In the genomic region with DNA sequence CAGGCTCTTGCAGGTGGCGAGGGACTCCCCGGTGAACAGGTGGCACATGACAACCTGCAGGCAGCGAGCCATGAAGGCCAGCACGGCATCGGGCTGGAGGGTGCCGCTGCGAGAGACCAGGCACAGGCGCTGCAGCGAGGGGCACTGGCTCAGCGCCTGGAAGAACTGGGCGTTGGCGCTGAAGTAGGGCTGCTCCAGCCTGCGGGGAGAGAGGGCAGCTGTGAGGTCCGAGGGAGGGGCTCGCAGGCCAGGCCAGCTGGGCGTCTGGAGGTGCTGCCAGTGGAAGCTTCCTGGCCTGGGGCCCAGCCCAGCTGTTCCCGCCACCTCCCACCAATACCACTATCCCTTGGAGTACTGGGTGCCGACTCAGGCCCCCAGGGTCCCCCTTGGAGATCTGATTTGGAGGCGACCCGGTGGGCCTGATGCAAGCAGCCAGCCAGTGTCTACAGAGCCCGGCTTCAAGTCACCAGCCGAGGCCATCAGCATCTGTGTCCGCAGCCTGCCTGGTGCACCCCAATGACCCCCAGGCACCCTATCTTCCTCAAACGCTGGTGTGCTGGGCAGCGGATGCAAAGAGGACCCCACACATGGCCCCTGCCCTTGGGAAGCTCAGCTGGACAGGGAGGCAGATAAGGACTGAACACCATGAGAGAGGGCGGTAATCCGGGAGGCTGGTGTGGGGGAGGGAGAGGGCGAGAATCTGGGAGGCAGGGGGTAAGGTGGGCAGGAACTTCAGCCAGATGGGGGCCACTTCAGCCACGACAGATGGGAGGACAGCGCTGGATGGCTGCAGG, we compare ENCODE assay signal across 1 cellular context.
TF ChIP-seq lines count a peak whose summit lies in the region.

No MANE protein-coding gene starts in this region.

TF ChIP-seq in GM12878, 131 proteins besides CTCF, POLR2A, EP300 and RAD21:
- TF ChIP-seq PAX8 (IDR thresholded peaks at IDR 0.05) = no peak
- no peak for TF ChIP-seq JUND (IDR thresholded peaks at IDR 0.05; ENCODE audit: low read depth, low read length)
- no peak for TF ChIP-seq SMARCA5 (IDR thresholded peaks at IDR 0.05)
- TF ChIP-seq CBX5 (IDR thresholded peaks at IDR 0.05; ENCODE audit: low read depth) = no peak
- TF ChIP-seq, protein P1, sequence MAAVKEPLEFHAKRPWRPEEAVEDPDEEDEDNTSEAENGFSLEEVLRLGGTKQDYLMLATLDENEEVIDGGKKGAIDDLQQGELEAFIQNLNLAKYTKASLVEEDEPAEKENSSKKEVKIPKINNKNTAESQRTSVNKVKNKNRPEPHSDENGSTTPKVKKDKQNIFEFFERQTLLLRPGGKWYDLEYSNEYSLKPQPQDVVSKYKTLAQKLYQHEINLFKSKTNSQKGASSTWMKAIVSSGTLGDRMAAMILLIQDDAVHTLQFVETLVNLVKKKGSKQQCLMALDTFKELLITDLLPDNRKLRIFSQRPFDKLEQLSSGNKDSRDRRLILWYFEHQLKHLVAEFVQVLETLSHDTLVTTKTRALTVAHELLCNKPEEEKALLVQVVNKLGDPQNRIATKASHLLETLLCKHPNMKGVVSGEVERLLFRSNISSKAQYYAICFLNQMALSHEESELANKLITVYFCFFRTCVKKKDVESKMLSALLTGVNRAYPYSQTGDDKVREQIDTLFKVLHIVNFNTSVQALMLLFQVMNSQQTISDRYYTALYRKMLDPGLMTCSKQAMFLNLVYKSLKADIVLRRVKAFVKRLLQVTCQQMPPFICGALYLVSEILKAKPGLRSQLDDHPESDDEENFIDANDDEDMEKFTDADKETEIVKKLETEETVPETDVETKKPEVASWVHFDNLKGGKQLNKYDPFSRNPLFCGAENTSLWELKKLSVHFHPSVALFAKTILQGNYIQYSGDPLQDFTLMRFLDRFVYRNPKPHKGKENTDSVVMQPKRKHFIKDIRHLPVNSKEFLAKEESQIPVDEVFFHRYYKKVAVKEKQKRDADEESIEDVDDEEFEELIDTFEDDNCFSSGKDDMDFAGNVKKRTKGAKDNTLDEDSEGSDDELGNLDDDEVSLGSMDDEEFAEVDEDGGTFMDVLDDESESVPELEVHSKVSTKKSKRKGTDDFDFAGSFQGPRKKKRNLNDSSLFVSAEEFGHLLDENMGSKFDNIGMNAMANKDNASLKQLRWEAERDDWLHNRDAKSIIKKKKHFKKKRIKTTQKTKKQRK (IDR thresholded peaks at IDR 0.05; ENCODE audit: low read depth, low read length) = no peak
- no peak for TF ChIP-seq SRF (IDR thresholded peaks at IDR 0.05; ENCODE audit: low read depth in 2 of 2, low read length in 2 of 2)
- no peak for TF ChIP-seq ZSCAN29 (IDR thresholded peaks at IDR 0.05)
- no peak for TF ChIP-seq MTA2 (IDR thresholded peaks at IDR 0.05; ENCODE audit: low read depth)
- TF ChIP-seq MYC (IDR thresholded peaks at IDR 0.05; ENCODE audit: insufficient read depth, insufficient read length, insufficient replicate concordance, low read length, severe bottlenecking) = no peak
- TF ChIP-seq MXI1 (IDR thresholded peaks at IDR 0.05; ENCODE audit: low read depth, low read length) = no peak
- TF ChIP-seq RBBP5 (conservative IDR thresholded peaks at IDR 0.05) = no peak
- TF ChIP-seq, protein P2, sequence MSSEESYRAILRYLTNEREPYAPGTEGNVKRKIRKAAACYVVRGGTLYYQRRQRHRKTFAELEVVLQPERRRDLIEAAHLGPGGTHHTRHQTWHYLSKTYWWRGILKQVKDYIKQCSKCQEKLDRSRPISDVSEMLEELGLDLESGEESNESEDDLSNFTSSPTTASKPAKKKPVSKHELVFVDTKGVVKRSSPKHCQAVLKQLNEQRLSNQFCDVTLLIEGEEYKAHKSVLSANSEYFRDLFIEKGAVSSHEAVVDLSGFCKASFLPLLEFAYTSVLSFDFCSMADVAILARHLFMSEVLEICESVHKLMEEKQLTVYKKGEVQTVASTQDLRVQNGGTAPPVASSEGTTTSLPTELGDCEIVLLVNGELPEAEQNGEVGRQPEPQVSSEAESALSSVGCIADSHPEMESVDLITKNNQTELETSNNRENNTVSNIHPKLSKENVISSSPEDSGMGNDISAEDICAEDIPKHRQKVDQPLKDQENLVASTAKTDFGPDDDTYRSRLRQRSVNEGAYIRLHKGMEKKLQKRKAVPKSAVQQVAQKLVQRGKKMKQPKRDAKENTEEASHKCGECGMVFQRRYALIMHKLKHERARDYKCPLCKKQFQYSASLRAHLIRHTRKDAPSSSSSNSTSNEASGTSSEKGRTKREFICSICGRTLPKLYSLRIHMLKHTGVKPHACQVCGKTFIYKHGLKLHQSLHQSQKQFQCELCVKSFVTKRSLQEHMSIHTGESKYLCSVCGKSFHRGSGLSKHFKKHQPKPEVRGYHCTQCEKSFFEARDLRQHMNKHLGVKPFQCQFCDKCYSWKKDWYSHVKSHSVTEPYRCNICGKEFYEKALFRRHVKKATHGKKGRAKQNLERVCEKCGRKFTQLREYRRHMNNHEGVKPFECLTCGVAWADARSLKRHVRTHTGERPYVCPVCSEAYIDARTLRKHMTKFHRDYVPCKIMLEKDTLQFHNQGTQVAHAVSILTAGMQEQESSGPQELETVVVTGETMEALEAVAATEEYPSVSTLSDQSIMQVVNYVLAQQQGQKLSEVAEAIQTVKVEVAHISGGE (CRISPR knock-in tag; IDR thresholded peaks at IDR 0.05) = no peak
- TF ChIP-seq, protein P3, sequence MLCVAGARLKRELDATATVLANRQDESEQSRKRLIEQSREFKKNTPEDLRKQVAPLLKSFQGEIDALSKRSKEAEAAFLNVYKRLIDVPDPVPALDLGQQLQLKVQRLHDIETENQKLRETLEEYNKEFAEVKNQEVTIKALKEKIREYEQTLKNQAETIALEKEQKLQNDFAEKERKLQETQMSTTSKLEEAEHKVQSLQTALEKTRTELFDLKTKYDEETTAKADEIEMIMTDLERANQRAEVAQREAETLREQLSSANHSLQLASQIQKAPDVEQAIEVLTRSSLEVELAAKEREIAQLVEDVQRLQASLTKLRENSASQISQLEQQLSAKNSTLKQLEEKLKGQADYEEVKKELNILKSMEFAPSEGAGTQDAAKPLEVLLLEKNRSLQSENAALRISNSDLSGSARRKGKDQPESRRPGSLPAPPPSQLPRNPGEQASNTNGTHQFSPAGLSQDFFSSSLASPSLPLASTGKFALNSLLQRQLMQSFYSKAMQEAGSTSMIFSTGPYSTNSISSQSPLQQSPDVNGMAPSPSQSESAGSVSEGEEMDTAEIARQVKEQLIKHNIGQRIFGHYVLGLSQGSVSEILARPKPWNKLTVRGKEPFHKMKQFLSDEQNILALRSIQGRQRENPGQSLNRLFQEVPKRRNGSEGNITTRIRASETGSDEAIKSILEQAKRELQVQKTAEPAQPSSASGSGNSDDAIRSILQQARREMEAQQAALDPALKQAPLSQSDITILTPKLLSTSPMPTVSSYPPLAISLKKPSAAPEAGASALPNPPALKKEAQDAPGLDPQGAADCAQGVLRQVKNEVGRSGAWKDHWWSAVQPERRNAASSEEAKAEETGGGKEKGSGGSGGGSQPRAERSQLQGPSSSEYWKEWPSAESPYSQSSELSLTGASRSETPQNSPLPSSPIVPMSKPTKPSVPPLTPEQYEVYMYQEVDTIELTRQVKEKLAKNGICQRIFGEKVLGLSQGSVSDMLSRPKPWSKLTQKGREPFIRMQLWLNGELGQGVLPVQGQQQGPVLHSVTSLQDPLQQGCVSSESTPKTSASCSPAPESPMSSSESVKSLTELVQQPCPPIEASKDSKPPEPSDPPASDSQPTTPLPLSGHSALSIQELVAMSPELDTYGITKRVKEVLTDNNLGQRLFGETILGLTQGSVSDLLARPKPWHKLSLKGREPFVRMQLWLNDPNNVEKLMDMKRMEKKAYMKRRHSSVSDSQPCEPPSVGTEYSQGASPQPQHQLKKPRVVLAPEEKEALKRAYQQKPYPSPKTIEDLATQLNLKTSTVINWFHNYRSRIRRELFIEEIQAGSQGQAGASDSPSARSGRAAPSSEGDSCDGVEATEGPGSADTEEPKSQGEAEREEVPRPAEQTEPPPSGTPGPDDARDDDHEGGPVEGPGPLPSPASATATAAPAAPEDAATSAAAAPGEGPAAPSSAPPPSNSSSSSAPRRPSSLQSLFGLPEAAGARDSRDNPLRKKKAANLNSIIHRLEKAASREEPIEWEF (IDR thresholded peaks at IDR 0.05; ENCODE audit: insufficient replicate concordance, low read depth, low read length) = no peak
- TF ChIP-seq IRF4 (IDR thresholded peaks at IDR 0.05; ENCODE audit: low read depth, low read length) = no peak
- TF ChIP-seq, protein P4, sequence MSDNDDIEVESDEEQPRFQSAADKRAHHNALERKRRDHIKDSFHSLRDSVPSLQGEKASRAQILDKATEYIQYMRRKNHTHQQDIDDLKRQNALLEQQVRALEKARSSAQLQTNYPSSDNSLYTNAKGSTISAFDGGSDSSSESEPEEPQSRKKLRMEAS (IDR thresholded peaks at IDR 0.05; ENCODE audit: low read depth, low read length) = no peak
